Comparison of ENCODE assay signal across 18 cellular contexts in the genomic region with DNA sequence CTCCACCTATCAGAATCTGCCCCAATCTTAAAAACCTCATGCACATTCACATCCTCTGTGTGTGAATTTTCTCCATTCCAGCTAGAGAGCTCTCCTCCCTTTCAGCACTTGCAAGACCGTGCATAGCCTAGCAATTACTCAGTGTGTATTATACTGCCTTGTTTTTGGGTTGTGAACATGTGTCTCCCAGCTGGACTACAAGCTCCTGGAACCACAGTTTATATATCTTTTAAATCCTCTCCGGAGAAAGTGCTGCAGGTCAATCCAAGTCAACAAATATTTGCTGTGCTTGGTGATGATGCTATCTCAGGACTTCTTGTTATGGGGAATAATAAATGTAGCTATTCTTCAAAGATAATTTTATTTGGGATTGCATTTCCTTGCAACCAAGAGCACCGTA. TPM values are rescaled to one million over a fixed set of nuclear protein-coding genes. Genes with fewer than 3 reads are reported as not detected.
A peak's percentile ranks its signal among the peaks of the same experiment; 100 is the strongest.
DNase-seq lines count a peak whose midpoint lies in the region; ATAC-seq and TF ChIP-seq lines count a peak whose summit lies in the region.
"Had no signal": no experiment of that assay in that cellular context is flagged by ENCODE, and none has a peak within 500 bp of the region (broad histone marks: within the 10 kb centered on the region; RNA-seq: fewer than 3 reads in every experiment).

No MANE protein-coding gene starts in this region.

- H3K9me1 ChIP-seq in IMR-90 (ENCODE audit: insufficient read depth, low read length): no peaks in the 10 kb centered on the region

- H3K14ac ChIP-seq in IMR-90 (replicated peaks; ENCODE audit: low read depth, low read length): no peak overlapping the region

- POLR2A ChIA-PET in IMR-90 (lab: Charles Lee; ENCODE audit: unreplicated experiment) (no interaction called here), PC-9 (lab: Charles Lee; ENCODE audit: unreplicated experiment) (no interaction called here)

- H4K20me1 ChIP-seq in IMR-90 (ENCODE audit: insufficient read depth, low read length) (no peaks in the 10 kb centered on the region), PC-9 (ENCODE audit: insufficient read depth) (no peaks in the 10 kb centered on the region)

- no peaks in the 10 kb centered on the region for H3K4me1 ChIP-seq in IMR-90 (ENCODE audit: control insufficient read depth, insufficient read depth, low read length)
- no peaks in the 10 kb centered on the region for H3K4me1 ChIP-seq in PC-9 (replicated peaks; ENCODE audit: insufficient read depth)
- H3K4me1 ChIP-seq: BE2C had no signal

- H2AK9ac ChIP-seq in IMR-90 (replicated peaks; ENCODE audit: low read depth, low read length, poor library complexity): no peak overlapping the region

- H3K23ac ChIP-seq in IMR-90 (ENCODE audit: low read depth, low read length): no peak overlapping the region

- H2BK15ac ChIP-seq in IMR-90 (ENCODE audit: low read depth, low read length): no peak overlapping the region

- H3K4me3 ChIP-seq in AG10803 (ENCODE audit: low read length) (no peak overlapping the region), IMR-90 (ENCODE audit: insufficient read depth, low read depth, low read length) (no peak overlapping the region), choroid plexus epithelial cell (ENCODE audit: low read depth, low read length) (no peak overlapping the region), fibroblast of villous mesenchyme (ENCODE audit: low read depth, low read length) (no peak overlapping the region), PC-9 (no peak overlapping the region)
- H3K4me3 ChIP-seq: GM23338, MG63 had no signal

- H3K27ac Mint-ChIP-seq in mesothelial cell of epicardium: no peak overlapping the region
- H3K27ac Mint-ChIP-seq: GM23338 had no signal

- no peak overlapping the region for H2BK20ac ChIP-seq in IMR-90 (ENCODE audit: low read depth, low read length)

- H3K36me3 ChIP-seq in IMR-90 (ENCODE audit: control insufficient read depth, insufficient read depth, low read length) (no peaks in the 10 kb centered on the region), PC-9 (ENCODE audit: low read depth) (no peaks in the 10 kb centered on the region)
- H3K36me3 ChIP-seq: BE2C, MG63 had no signal

- no peaks in the 10 kb centered on the region for H3K27me3 ChIP-seq in IMR-90 (ENCODE audit: control insufficient read depth, insufficient read depth, low read length)
- H3K27me3 ChIP-seq in PC-9 (ENCODE audit: insufficient read depth, low read depth): no peaks in the 10 kb centered on the region
- H3K27me3 ChIP-seq: BE2C, MG63 had no signal

- dilution Hi-C loops in IMR-90 (cut with HindIII; ENCODE audit: low sequenced_read_pairs, unreplicated experiment): no loop called here

- no peak overlapping the region for H2BK5ac ChIP-seq in IMR-90 (ENCODE audit: low read depth, low read length, poor library complexity, severe bottlenecking)

- H4K5ac ChIP-seq in IMR-90 (ENCODE audit: low read depth, low read length): no peak overlapping the region

- no peak overlapping the region for H3K4ac ChIP-seq in IMR-90 (ENCODE audit: low read depth, low read length)

- DNase-seq in AG10803 (ENCODE audit: low read depth): peak; percentile 25
- DNase-seq in IMR-90: no peak
- peak; percentile 81 for DNase-seq in choroid plexus epithelial cell (ENCODE audit: low read depth)
- peak; percentile 61 for DNase-seq in fibroblast of villous mesenchyme (ENCODE audit: low read depth)
- DNase-seq in PC-9: no peak
- DNase-seq in NCI-H345 treated with DMSO at 0.1 percent for 48 hours (lab: John Stamatoyannopoulos, UW; ENCODE audit: unreplicated experiment): no peak
- no peak for DNase-seq in mesothelial cell of epicardium (ENCODE audit: low spot score in 2 of 2, unreplicated experiment in 2 of 2)
- DNase-seq: BE2C, DMS53, GDM1, Kasumi-1, MG63, NCI-H1417 treated with DMSO at 0.1 percent for 48 hours, NCI-H187 had no signal

- H3K9ac ChIP-seq in IMR-90 (ENCODE audit: low read depth, low read length): no peak overlapping the region

- no peaks in the 10 kb centered on the region for H3K27me3 Mint-ChIP-seq in mesothelial cell of epicardium (ENCODE audit: low read depth)

- TF ChIP-seq RAD21 in IMR-90 (IDR thresholded peaks at IDR 0.05; ENCODE audit: low read length): no peak

- BruUV-seq in IMR-90 (replicated peaks; lab: Mats Ljungman, UMichigan) (no TSS peak), PC-9 (replicated peaks; lab: Mats Ljungman, UMichigan) (no TSS peak)

- H3K18ac ChIP-seq in IMR-90 (ENCODE audit: low read depth, low read length): no peak overlapping the region

- intact Hi-C loops in IMR-90 (cut with micrococcal nuclease): no loop called here
- intact Hi-C loops in PC-9 (cut with micrococcal nuclease; ENCODE audit: unreplicated experiment): no loop called here

- H3K4me2 ChIP-seq in IMR-90 (ENCODE audit: low read depth, low read length) (no peak overlapping the region), PC-9 (no peak overlapping the region)
- H3K4me2 ChIP-seq: GM23338 had no signal

- no peaks in the 10 kb centered on the region for H3K79me2 ChIP-seq in PC-9 (ENCODE audit: low read depth)

- no peaks in the 10 kb centered on the region for H3K36me3 Mint-ChIP-seq in mesothelial cell of epicardium

- no peak overlapping the region for H2BK120ac ChIP-seq in IMR-90 (ENCODE audit: low read depth, low read length)

- H4K8ac ChIP-seq in IMR-90 (ENCODE audit: low read depth in 2 of 2, low read length in 2 of 2): no peak overlapping the region

- H3K4me1 Mint-ChIP-seq in mesothelial cell of epicardium: peaks cover 21% of the 10 kb centered on the region

- WGBS in IMR-90 (ENCODE audit: extremely low coverage in 2 of 2, insufficient read length in 1 of 2), 2 experiments: no CpG with 5 or more reads among the region's 3 CpGs

- H4K91ac ChIP-seq in IMR-90 (ENCODE audit: insufficient read depth, low read depth, low read length): no peak overlapping the region

- H3K27ac ChIP-seq in IMR-90 (ENCODE audit: insufficient read depth, low read length) (no peak overlapping the region), PC-9 (no peak overlapping the region)

- H3F3A ChIP-seq in PC-9 (ENCODE audit: insufficient read depth, low read depth): no peaks in the 10 kb centered on the region

- no peak overlapping the region for H3K56ac ChIP-seq in IMR-90 (ENCODE audit: extremely low read depth, insufficient read depth, low read length)

- H3K9me3 Mint-ChIP-seq in mesothelial cell of epicardium: no peaks in the 10 kb centered on the region
- H3K9me3 Mint-ChIP-seq: GM23338 had no signal

- no peaks in the 10 kb centered on the region for H3K79me1 ChIP-seq in IMR-90 (ENCODE audit: low read depth in 1 of 2, low read length in 2 of 2)

- TF ChIP-seq CTCF in AG10803 (conservative IDR thresholded peaks at IDR 0.05; ENCODE audit: low read length) (no peak), IMR-90 (conservative IDR thresholded peaks at IDR 0.05; ENCODE audit: low read depth, low read length) (no peak), choroid plexus epithelial cell (conservative IDR thresholded peaks at IDR 0.05; ENCODE audit: low read depth, low read length) (no peak), fibroblast of villous mesenchyme (IDR thresholded peaks at IDR 0.05; ENCODE audit: insufficient read depth, low read depth, low read length) (no peak), PC-9 (conservative IDR thresholded peaks at IDR 0.05) (no peak), mesothelial cell of epicardium (IDR thresholded peaks at IDR 0.05; ENCODE audit: unreplicated experiment) (no peak)

- no peak overlapping the region for H3K4me3 Mint-ChIP-seq in mesothelial cell of epicardium
- H3K4me3 Mint-ChIP-seq: GM23338 had no signal

- CTCF ChIA-PET in IMR-90 (lab: Yijun Ruan, JAX) (no interaction called here), PC-9 (lab: Charles Lee) (no interaction called here)

- ATAC-seq in IMR-90 (ENCODE audit: low read depth) (peak; percentile 54), GM21423 (IDR thresholded peaks at IDR 0.05; ENCODE audit: unreplicated experiment) (no peak)
- ATAC-seq: GM23338, HCT116, SK-N-SH treated with all-trans-retinoic acid at 6 μM for 48 hours had no signal

- no peaks in the 10 kb centered on the region for H3K9me2 ChIP-seq in PC-9 (ENCODE audit: insufficient read depth)

- in situ Hi-C loops in IMR-90 (cut with MboI; ENCODE audit: low sequenced_read_pairs): no loop called here

- no peak for TF ChIP-seq POLR2A in IMR-90 (IDR thresholded peaks at IDR 0.05; ENCODE audit: low read depth, low read length)

- H2AFZ ChIP-seq in IMR-90 (replicated peaks; ENCODE audit: low read length, poor library complexity): no peak overlapping the region
- no peak overlapping the region for H2AFZ ChIP-seq in PC-9
- H2AFZ ChIP-seq: GM23338 had no signal

- no peaks in the 10 kb centered on the region; the same call in 1 of the 2 replicates for H3K9me3 ChIP-seq in IMR-90 (ENCODE audit: control insufficient read depth, insufficient read depth, low read length)
- no peaks in the 10 kb centered on the region; the same call in 1 of the 2 replicates for H3K9me3 ChIP-seq in PC-9 (ENCODE audit: insufficient read depth, low read depth)
- H3K9me3 ChIP-seq: BE2C, MG63 had no signal

- no peak overlapping the region for H2AK5ac ChIP-seq in IMR-90 (ENCODE audit: low read depth, low read length)

TF ChIP-seq in IMR-90, 13 proteins besides CTCF, POLR2A, EP300 and RAD21 (continues in another document):
- no peak for TF ChIP-seq SMC3 (IDR thresholded peaks at IDR 0.05; ENCODE audit: low read depth, low read length)
- no peak for TF ChIP-seq MAZ (IDR thresholded peaks at IDR 0.05; ENCODE audit: borderline replicate concordance, low read depth, low read length)
- no peak for TF ChIP-seq MAFK (IDR thresholded peaks at IDR 0.05; ENCODE audit: low read depth, low read length)
- TF ChIP-seq FOS (IDR thresholded peaks at IDR 0.05; ENCODE audit: low read depth, low read length): no peak
- TF ChIP-seq CHD1 (IDR thresholded peaks at IDR 0.05; ENCODE audit: low read depth, low read length): no peak
- no peak for TF ChIP-seq RFX5 (IDR thresholded peaks at IDR 0.05; ENCODE audit: low read depth, low read length)
- TF ChIP-seq BHLHE40 (IDR thresholded peaks at IDR 0.05; ENCODE audit: low read depth, low read length): no peak
- TF ChIP-seq, protein P1, sequence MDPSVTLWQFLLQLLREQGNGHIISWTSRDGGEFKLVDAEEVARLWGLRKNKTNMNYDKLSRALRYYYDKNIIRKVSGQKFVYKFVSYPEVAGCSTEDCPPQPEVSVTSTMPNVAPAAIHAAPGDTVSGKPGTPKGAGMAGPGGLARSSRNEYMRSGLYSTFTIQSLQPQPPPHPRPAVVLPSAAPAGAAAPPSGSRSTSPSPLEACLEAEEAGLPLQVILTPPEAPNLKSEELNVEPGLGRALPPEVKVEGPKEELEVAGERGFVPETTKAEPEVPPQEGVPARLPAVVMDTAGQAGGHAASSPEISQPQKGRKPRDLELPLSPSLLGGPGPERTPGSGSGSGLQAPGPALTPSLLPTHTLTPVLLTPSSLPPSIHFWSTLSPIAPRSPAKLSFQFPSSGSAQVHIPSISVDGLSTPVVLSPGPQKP (IDR thresholded peaks at IDR 0.05; ENCODE audit: borderline replicate concordance, low read depth, low read length): no peak

RNA-seq across cellular contexts. Expression of a gene that starts 58.2 kb away (rescaled TPM):
- total RNA-seq in IMR-90 (2012; rRNA removed) (42.8 and 50.9 TPM in 2 replicates), fibroblast of villous mesenchyme (44.8 and 50.5 TPM in 2 replicates), PC-9 (2021) (21.1 and 26.2 TPM in 2 replicates), mesothelial cell of epicardium (88.9 to 94.2 TPM (median 92.5 TPM) in 3 replicates)
- polyA plus RNA-seq in IMR-90 (2012; rRNA removed): 25.9 and 26.0 TPM in 2 replicates
- polyA plus RNA-seq in IMR-90 (2012; cell fraction: cytosol; rRNA removed): 9.3 and 15.1 TPM in 2 replicates
- polyA plus RNA-seq in IMR-90 (2012; cell fraction: nucleus; rRNA removed; ENCODE audit: low replicate concordance): 4.1 and 17.7 TPM in 2 replicates

Comparison
In these comparisons a context has a peak if more than half of its experiments do, and no peak if none do; other contexts are left out.
1. DNase-seq: peak in AG10803 (single experiment), choroid plexus epithelial cell (single experiment) and fibroblast of villous mesenchyme (single experiment); none in IMR-90 (single experiment), PC-9 (0 of 2), NCI-H345 treated with DMSO at 0.1 percent for 48 hours (single experiment) and mesothelial cell of epicardium (0 of 2).